Comparison of ENCODE assay signal across 11 cellular contexts in genomic region chr13:65913173-65913572, GRCh38.
DNase-seq lines count a peak whose midpoint lies in the region; TF ChIP-seq lines count a peak whose summit lies in the region.
"Had no signal": no experiment of that assay in that cellular context is flagged by ENCODE, and none has a peak within 500 bp of the region (broad histone marks: within the 10 kb centered on the region; RNA-seq: fewer than 3 reads in every experiment).

No MANE protein-coding gene starts in this region.

- peak overlapping the region; percentile 3 for H3K4me3 ChIP-seq in fibroblast of pulmonary artery (replicated peaks; ENCODE audit: low read depth, low read length)

- no peaks in the 10 kb centered on the region for H3K4me1 Mint-ChIP-seq in immature natural killer cell
- H3K4me1 Mint-ChIP-seq: activated naive CD4-positive, alpha-beta T cell treated with anti-CD3 and anti-CD28 coated beads, Interleukin-2, amount 50 U/mL, for 24 hours had no signal

- peaks cover 0 to 13% (median 5%) of the 10 kb centered on the region in 6 donors for H3K9me3 Mint-ChIP-seq in immature natural killer cell

- H3K36me3 Mint-ChIP-seq in immature natural killer cell, result no peaks in the 10 kb centered on the region
- H3K36me3 Mint-ChIP-seq: activated naive CD4-positive, alpha-beta T cell treated with anti-CD3 and anti-CD28 coated beads, Interleukin-2, amount 50 U/mL, for 24 hours had no signal

- TF ChIP-seq CTCF in fibroblast of pulmonary artery (IDR thresholded peaks at IDR 0.05; ENCODE audit: low read length, missing control alignments), result no peak

- DNase-seq in GM04503 (ENCODE audit: low read depth), result peak; percentile 50
- DNase-seq in SK-MEL-5 (ENCODE audit: low read depth, low spot score), result peak; percentile 21
- DNase-seq in fibroblast of pulmonary artery (ENCODE audit: low read depth), result peak; percentile 92
- DNase-seq in renal cortical epithelial cell (ENCODE audit: low read depth), result peak; percentile 76
- no peak for DNase-seq in immature natural killer cell
- DNase-seq in DMS79 treated with DMSO at 0.1 percent for 48 hours (lab: John Stamatoyannopoulos, UW), result no peak
- DNase-seq in activated naive CD4-positive, alpha-beta T cell (lab: John Stamatoyannopoulos, UW), result no peak
- no peak for DNase-seq in NCI-H82 treated with DMSO at 0.1 percent for 48 hours (lab: John Stamatoyannopoulos, UW; ENCODE audit: unreplicated experiment)
- DNase-seq: activated CD8-positive, alpha-beta T cell treated with anti-CD3 and anti-CD28 coated beads, Interleukin-2, amount 10 ng/mL, durations not matched to agents 7 days and 5 days; occipital lobe had no signal

- H3K27me3 Mint-ChIP-seq in immature natural killer cell (ENCODE audit: low read depth in 3 of 3), result no peaks in the 10 kb centered on the region
- H3K27me3 Mint-ChIP-seq: activated naive CD4-positive, alpha-beta T cell treated with anti-CD3 and anti-CD28 coated beads, Interleukin-2, amount 50 U/mL, for 24 hours had no signal

- no peak overlapping the region for H3K27ac Mint-ChIP-seq in immature natural killer cell
- H3K27ac Mint-ChIP-seq: activated CD8-positive, alpha-beta T cell treated with anti-CD3 and anti-CD28 coated beads, Interleukin-2, amount 10 ng/mL, durations not matched to agents 7 days and 5 days; activated naive CD4-positive, alpha-beta T cell treated with anti-CD3 and anti-CD28 coated beads, Interleukin-2, amount 50 U/mL, for 24 hours had no signal

- in situ Hi-C loops in SK-MEL-5 (cut with HindIII; ENCODE audit: low pct_unique_long_range_greater_than_20kb, low sequenced_read_pairs), result no loop called here

- H3K4me3 Mint-ChIP-seq in immature natural killer cell, result no peak overlapping the region
- H3K4me3 Mint-ChIP-seq: activated CD8-positive, alpha-beta T cell treated with anti-CD3 and anti-CD28 coated beads, Interleukin-2, amount 10 ng/mL, durations not matched to agents 7 days and 5 days; activated naive CD4-positive, alpha-beta T cell treated with anti-CD3 and anti-CD28 coated beads, Interleukin-2, amount 50 U/mL, for 24 hours had no signal

Comparison
In these comparisons a context has a peak if more than half of its experiments do, and no peak if none do; other contexts are left out.
1. DNase-seq: peak in GM04503 (single experiment), SK-MEL-5 (single experiment), fibroblast of pulmonary artery (single experiment) and renal cortical epithelial cell (single experiment); none in immature natural killer cell (0 of 3), DMS79 treated with DMSO at 0.1 percent for 48 hours (single experiment), activated naive CD4-positive, alpha-beta T cell (0 of 4) and NCI-H82 treated with DMSO at 0.1 percent for 48 hours (single experiment).